ENCODE assay signal across 8 cellular contexts in the genomic region with DNA sequence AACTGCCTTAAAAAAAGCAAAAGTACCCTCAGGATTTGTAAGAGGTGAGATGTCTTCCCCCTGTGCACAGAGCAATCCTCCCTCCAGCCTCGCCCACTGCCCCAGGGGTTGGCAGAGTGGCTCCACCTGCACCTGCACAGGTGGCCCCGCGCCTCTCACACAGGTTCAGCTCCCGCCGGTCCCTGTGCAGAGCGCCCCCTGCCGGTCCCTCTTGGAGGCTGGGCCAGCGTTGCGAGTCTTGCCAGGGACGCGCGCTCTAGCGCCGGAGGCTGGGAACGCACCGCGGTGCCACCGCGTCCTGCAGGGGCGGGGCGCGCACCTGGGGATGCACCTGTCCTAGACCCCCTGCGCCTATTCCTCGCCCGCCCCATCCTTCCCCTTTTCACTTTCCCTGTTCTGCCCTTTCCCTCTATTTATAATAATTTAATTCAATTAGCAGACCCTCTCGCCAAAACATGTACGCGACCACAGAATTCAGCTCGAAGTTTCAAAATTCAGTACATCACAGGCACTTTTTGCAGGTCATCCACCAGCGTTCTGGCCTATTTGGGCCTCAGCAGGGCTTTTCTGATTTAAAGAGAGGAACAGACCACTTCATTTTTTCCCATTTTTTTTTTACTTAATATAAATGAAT.
DNase-seq lines count a peak whose midpoint lies in the region; ATAC-seq and TF ChIP-seq lines count a peak whose summit lies in the region.

No MANE protein-coding gene starts in this region.

- in situ Hi-C loops in KBM-7 (cut with MboI; ENCODE audit: low pct_unique_long_range_greater_than_20kb, low sequenced_read_pairs), result no loop called here

- H3K9ac ChIP-seq in endodermal cell (ENCODE audit: extremely low read depth, low read length, poor library complexity, severe bottlenecking), result no peak overlapping the region

- no peaks in the 10 kb centered on the region for H3K4me1 Mint-ChIP-seq in endodermal cell

- H3K4me3 ChIP-seq in endodermal cell (ENCODE audit: low read length), result no peak overlapping the region

- TF ChIP-seq CTCF in GM12872 (IDR thresholded peaks at IDR 0.05; ENCODE audit: insufficient read depth, low read depth, low read length) (peak; percentile 76), endodermal cell (conservative IDR thresholded peaks at IDR 0.05) (peak; percentile 99)

- WGBS in endodermal cell (ENCODE audit: insufficient coverage in 1 of 2, insufficient read length in 1 of 2), 2 experiments, result 13 to 21% methylated on average over 18 to 30 of the region's 30 CpGs

- H3K27me3 ChIP-seq in endodermal cell (ENCODE audit: control insufficient read depth, insufficient read depth, low read length, poor library complexity, severe bottlenecking), result peaks cover 41% of the 10 kb centered on the region

- no peaks in the 10 kb centered on the region for H3K36me3 Mint-ChIP-seq in endodermal cell (ENCODE audit: low read depth)

- no peaks in the 10 kb centered on the region for H3K36me3 ChIP-seq in endodermal cell (ENCODE audit: control insufficient read depth, insufficient read depth, low read length)

- no peaks in the 10 kb centered on the region for H3K4me1 ChIP-seq in endodermal cell (ENCODE audit: control insufficient read depth, insufficient read depth, low read length)

- H3K4me3 Mint-ChIP-seq in endodermal cell, result no peak overlapping the region

- DNase-seq in KBM-7 (peak; percentile 29), endodermal cell (peak; percentile 100), SKM-1 treated with dmso at 0.1 percent for 144 hours (lab: John Stamatoyannopoulos, UW; ENCODE audit: unreplicated experiment) (no peak)
- DNase-seq in stimulated activated CD4-positive, alpha-beta T cell treated with anti-CD3 and anti-CD28 coated beads, TNF-alpha, amount 100 ng/mL, for 48 hours (ENCODE audit: low read depth in 3 of 3), result peak; percentile 15 to 36 (median 26)

- ATAC-seq in GM19452 (IDR thresholded peaks at IDR 0.05; ENCODE audit: unreplicated experiment) (peak; percentile 67), HG03457 (IDR thresholded peaks at IDR 0.05; ENCODE audit: unreplicated experiment) (no peak), GM21717 (IDR thresholded peaks at IDR 0.05; ENCODE audit: unreplicated experiment) (no peak)

- no peaks in the 10 kb centered on the region for H3K9me3 Mint-ChIP-seq in endodermal cell

- H3K27ac ChIP-seq in endodermal cell (ENCODE audit: low read depth, low read length), result no peak overlapping the region

- H3K9me3 ChIP-seq in endodermal cell (ENCODE audit: control insufficient read depth, low read length), result no peaks in the 10 kb centered on the region

- peaks cover 40% of the 10 kb centered on the region for H3K27me3 Mint-ChIP-seq in endodermal cell (ENCODE audit: insufficient read depth)

- no peak overlapping the region for H3K27ac Mint-ChIP-seq in endodermal cell
